ENCODE assay signal across 1 cellular context in the genomic region with DNA sequence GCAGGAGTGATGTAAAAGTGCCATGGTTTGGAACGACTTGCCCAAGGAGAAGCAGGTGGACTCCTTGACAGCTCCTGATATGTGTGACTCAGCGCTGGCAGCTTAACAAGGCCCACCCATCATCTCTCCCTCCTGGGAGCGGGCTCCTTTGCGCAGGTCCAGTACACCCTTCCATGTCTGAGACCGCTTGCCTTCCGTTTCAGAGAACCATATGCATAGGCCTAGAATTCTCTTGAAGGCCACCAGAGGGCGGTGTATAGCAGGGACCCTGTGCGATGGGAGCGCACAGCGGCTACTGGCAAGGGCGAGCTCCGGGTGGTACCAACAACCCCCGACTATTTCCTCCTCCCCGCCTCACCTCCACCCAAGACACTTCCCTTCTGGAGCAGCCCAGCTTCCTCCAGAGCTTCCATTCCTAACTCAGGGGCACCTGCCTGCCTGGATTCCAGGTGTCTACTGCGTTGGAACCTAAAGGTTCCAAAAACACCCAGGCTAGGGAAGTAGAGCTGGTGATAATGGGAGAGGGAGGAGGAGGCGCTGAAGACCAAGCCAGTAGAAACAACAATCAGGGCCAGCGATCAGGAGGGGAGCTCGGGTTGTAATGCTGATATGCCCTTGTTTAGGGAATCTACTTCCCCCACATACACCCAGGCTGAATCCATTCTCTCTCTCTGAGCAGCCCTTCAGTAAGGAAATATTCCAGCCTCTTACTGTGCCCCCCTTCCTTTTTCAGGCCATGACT.
TF ChIP-seq lines count a peak whose summit lies in the region.

No MANE protein-coding gene starts in this region.

TF ChIP-seq in K562, 482 proteins besides CTCF, POLR2A, EP300 and RAD21 (continued from another document):
- TF ChIP-seq, protein P1, sequence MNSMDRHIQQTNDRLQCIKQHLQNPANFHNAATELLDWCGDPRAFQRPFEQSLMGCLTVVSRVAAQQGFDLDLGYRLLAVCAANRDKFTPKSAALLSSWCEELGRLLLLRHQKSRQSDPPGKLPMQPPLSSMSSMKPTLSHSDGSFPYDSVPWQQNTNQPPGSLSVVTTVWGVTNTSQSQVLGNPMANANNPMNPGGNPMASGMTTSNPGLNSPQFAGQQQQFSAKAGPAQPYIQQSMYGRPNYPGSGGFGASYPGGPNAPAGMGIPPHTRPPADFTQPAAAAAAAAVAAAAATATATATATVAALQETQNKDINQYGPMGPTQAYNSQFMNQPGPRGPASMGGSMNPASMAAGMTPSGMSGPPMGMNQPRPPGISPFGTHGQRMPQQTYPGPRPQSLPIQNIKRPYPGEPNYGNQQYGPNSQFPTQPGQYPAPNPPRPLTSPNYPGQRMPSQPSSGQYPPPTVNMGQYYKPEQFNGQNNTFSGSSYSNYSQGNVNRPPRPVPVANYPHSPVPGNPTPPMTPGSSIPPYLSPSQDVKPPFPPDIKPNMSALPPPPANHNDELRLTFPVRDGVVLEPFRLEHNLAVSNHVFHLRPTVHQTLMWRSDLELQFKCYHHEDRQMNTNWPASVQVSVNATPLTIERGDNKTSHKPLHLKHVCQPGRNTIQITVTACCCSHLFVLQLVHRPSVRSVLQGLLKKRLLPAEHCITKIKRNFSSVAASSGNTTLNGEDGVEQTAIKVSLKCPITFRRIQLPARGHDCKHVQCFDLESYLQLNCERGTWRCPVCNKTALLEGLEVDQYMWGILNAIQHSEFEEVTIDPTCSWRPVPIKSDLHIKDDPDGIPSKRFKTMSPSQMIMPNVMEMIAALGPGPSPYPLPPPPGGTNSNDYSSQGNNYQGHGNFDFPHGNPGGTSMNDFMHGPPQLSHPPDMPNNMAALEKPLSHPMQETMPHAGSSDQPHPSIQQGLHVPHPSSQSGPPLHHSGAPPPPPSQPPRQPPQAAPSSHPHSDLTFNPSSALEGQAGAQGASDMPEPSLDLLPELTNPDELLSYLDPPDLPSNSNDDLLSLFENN (IDR thresholded peaks at IDR 0.05; ENCODE audit: low read depth in 2 of 2, low read length in 2 of 2), result peak in 1 of 2 experiments; percentile 72; a peak in 1 of 4 replicates
- peak; percentile 56; the same call in 1 of the 2 replicates for TF ChIP-seq MTA1 (IDR thresholded peaks at IDR 0.05; ENCODE audit: borderline replicate concordance)
- no peak for TF ChIP-seq RBM39 (optimal IDR thresholded peaks at IDR 0.05; ENCODE audit: low read depth, low read length)
- TF ChIP-seq ZNF41 (CRISPR knock-in tag; conservative IDR thresholded peaks at IDR 0.05), result no peak
- TF ChIP-seq, protein P2, sequence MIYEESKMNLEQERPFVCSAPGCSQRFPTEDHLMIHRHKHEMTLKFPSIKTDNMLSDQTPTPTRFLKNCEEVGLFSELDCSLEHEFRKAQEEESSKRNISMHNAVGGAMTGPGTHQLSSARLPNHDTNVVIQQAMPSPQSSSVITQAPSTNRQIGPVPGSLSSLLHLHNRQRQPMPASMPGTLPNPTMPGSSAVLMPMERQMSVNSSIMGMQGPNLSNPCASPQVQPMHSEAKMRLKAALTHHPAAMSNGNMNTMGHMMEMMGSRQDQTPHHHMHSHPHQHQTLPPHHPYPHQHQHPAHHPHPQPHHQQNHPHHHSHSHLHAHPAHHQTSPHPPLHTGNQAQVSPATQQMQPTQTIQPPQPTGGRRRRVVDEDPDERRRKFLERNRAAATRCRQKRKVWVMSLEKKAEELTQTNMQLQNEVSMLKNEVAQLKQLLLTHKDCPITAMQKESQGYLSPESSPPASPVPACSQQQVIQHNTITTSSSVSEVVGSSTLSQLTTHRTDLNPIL (CRISPR knock-in tag; IDR thresholded peaks at IDR 0.05), result no peak
- no peak for TF ChIP-seq SP2 (IDR thresholded peaks at IDR 0.05; ENCODE audit: extremely low read depth, low read depth, low read length, poor library complexity, severe bottlenecking)
- TF ChIP-seq EP400 (IDR thresholded peaks at IDR 0.05), result 0 out of 2 replicates have a peak, but pooled peaks have one; percentile 29
- no peak for TF ChIP-seq TAL1 (IDR thresholded peaks at IDR 0.05)
- TF ChIP-seq SMARCB1 (IDR thresholded peaks at IDR 0.05; ENCODE audit: insufficient read length, low read depth), result peak; percentile 29
- no peak for TF ChIP-seq NFIX (CRISPR knock-in tag; IDR thresholded peaks at IDR 0.05; ENCODE audit: low read depth)
- TF ChIP-seq, protein P3, sequence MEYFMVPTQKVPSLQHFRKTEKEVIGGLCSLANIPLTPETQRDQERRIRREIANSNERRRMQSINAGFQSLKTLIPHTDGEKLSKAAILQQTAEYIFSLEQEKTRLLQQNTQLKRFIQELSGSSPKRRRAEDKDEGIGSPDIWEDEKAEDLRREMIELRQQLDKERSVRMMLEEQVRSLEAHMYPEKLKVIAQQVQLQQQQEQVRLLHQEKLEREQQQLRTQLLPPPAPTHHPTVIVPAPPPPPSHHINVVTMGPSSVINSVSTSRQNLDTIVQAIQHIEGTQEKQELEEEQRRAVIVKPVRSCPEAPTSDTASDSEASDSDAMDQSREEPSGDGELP (CRISPR knock-in tag; IDR thresholded peaks at IDR 0.05; ENCODE audit: borderline replicate concordance), result peak; percentile 79
- TF ChIP-seq, protein P4, sequence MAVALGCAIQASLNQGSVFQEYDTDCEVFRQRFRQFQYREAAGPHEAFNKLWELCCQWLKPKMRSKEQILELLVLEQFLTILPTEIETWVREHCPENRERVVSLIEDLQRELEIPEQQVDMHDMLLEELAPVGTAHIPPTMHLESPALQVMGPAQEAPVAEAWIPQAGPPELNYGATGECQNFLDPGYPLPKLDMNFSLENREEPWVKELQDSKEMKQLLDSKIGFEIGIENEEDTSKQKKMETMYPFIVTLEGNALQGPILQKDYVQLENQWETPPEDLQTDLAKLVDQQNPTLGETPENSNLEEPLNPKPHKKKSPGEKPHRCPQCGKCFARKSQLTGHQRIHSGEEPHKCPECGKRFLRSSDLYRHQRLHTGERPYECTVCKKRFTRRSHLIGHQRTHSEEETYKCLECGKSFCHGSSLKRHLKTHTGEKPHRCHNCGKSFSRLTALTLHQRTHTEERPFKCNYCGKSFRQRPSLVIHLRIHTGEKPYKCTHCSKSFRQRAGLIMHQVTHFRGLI (CRISPR knock-in tag; IDR thresholded peaks at IDR 0.05), result 0 out of 2 replicates have a peak, but pooled peaks have one; percentile 32
- TF ChIP-seq, protein P5, sequence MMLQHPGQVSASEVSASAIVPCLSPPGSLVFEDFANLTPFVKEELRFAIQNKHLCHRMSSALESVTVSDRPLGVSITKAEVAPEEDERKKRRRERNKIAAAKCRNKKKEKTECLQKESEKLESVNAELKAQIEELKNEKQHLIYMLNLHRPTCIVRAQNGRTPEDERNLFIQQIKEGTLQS (IDR thresholded peaks at IDR 0.05), result peak; percentile 69; the same call in 1 of the 2 replicates
- TF ChIP-seq, protein P5 (CRISPR knock-in tag; conservative IDR thresholded peaks at IDR 0.05), result no peak
- no peak for TF ChIP-seq POLR3G (IDR thresholded peaks at IDR 0.05; ENCODE audit: extremely low read depth, insufficient read length, insufficient replicate concordance)
- TF ChIP-seq ZNF584 (CRISPR knock-in tag; IDR thresholded peaks at IDR 0.05; ENCODE audit: low read depth), result no peak
- no peak for TF ChIP-seq ZNF696 (CRISPR knock-in tag; conservative IDR thresholded peaks at IDR 0.05)
- TF ChIP-seq MEF2A (IDR thresholded peaks at IDR 0.05; ENCODE audit: control insufficient read depth, low read depth, low read length), result no peak
- no peak for TF ChIP-seq NCOA4 (IDR thresholded peaks at IDR 0.05; ENCODE audit: partially characterized antibody)
- TF ChIP-seq, protein P6, sequence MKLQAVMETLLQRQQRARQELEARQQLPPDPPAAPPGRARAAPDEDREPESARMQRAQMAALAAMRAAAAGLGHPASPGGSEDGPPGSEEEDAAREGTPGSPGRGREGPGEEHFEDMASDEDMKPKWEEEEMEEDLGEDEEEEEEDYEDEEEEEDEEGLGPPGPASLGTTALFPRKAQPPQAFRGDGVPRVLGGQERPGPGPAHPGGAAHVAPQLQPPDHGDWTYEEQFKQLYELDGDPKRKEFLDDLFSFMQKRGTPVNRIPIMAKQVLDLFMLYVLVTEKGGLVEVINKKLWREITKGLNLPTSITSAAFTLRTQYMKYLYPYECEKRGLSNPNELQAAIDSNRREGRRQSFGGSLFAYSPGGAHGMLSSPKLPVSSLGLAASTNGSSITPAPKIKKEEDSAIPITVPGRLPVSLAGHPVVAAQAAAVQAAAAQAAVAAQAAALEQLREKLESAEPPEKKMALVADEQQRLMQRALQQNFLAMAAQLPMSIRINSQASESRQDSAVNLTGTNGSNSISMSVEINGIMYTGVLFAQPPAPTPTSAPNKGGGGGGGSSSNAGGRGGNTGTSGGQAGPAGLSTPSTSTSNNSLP (IDR thresholded peaks at IDR 0.05; ENCODE audit: borderline replicate concordance, low read depth, low read length), result no peak
- no peak for TF ChIP-seq ZNF133 (CRISPR knock-in tag; IDR thresholded peaks at IDR 0.05)
- no peak for TF ChIP-seq RNF2 (IDR thresholded peaks at IDR 0.05)
- TF ChIP-seq MYC (IDR thresholded peaks at IDR 0.05; ENCODE audit: low read depth, low read length), result peak; percentile 82
- no peak for TF ChIP-seq MYC (CRISPR knock-in tag; IDR thresholded peaks at IDR 0.05; ENCODE audit: borderline replicate concordance, low read depth)
- TF ChIP-seq, protein P7, sequence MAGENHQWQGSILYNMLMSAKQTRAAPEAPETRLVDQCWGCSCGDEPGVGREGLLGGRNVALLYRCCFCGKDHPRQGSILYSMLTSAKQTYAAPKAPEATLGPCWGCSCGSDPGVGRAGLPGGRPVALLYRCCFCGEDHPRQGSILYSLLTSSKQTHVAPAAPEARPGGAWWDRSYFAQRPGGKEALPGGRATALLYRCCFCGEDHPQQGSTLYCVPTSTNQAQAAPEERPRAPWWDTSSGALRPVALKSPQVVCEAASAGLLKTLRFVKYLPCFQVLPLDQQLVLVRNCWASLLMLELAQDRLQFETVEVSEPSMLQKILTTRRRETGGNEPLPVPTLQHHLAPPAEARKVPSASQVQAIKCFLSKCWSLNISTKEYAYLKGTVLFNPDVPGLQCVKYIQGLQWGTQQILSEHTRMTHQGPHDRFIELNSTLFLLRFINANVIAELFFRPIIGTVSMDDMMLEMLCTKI (IDR thresholded peaks at IDR 0.05; ENCODE audit: partially characterized antibody), result no peak
- no peak for TF ChIP-seq FOXM1 (IDR thresholded peaks at IDR 0.05; ENCODE audit: low read depth)
- no peak for TF ChIP-seq FOXM1 (CRISPR knock-in tag; IDR thresholded peaks at IDR 0.05; ENCODE audit: low read depth)
- TF ChIP-seq FOXP1 (CRISPR knock-in tag; IDR thresholded peaks at IDR 0.05), result no peak
- TF ChIP-seq GATA2 (CRISPR knock-in tag; IDR thresholded peaks at IDR 0.05), result peak; percentile 30; the same call in 1 of the 2 replicates
- peak; percentile 49; the same call in 1 of the 2 replicates for TF ChIP-seq ZEB2 (IDR thresholded peaks at IDR 0.05)
- 0 out of 2 replicates have a peak, but pooled peaks have one; percentile 15 for TF ChIP-seq HDAC8 (tag; IDR thresholded peaks at IDR 0.05)
- TF ChIP-seq, protein P8, sequence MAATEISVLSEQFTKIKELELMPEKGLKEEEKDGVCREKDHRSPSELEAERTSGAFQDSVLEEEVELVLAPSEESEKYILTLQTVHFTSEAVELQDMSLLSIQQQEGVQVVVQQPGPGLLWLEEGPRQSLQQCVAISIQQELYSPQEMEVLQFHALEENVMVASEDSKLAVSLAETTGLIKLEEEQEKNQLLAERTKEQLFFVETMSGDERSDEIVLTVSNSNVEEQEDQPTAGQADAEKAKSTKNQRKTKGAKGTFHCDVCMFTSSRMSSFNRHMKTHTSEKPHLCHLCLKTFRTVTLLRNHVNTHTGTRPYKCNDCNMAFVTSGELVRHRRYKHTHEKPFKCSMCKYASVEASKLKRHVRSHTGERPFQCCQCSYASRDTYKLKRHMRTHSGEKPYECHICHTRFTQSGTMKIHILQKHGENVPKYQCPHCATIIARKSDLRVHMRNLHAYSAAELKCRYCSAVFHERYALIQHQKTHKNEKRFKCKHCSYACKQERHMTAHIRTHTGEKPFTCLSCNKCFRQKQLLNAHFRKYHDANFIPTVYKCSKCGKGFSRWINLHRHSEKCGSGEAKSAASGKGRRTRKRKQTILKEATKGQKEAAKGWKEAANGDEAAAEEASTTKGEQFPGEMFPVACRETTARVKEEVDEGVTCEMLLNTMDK (IDR thresholded peaks at IDR 0.05; ENCODE audit: borderline replicate concordance, insufficient read depth, low read depth, low read length, poor library complexity, severe bottlenecking), result no peak
- TF ChIP-seq, protein P9, sequence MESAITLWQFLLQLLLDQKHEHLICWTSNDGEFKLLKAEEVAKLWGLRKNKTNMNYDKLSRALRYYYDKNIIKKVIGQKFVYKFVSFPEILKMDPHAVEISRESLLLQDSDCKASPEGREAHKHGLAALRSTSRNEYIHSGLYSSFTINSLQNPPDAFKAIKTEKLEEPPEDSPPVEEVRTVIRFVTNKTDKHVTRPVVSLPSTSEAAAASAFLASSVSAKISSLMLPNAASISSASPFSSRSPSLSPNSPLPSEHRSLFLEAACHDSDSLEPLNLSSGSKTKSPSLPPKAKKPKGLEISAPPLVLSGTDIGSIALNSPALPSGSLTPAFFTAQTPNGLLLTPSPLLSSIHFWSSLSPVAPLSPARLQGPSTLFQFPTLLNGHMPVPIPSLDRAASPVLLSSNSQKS (CRISPR knock-in tag; IDR thresholded peaks at IDR 0.05), result no peak
- TF ChIP-seq, protein P10, sequence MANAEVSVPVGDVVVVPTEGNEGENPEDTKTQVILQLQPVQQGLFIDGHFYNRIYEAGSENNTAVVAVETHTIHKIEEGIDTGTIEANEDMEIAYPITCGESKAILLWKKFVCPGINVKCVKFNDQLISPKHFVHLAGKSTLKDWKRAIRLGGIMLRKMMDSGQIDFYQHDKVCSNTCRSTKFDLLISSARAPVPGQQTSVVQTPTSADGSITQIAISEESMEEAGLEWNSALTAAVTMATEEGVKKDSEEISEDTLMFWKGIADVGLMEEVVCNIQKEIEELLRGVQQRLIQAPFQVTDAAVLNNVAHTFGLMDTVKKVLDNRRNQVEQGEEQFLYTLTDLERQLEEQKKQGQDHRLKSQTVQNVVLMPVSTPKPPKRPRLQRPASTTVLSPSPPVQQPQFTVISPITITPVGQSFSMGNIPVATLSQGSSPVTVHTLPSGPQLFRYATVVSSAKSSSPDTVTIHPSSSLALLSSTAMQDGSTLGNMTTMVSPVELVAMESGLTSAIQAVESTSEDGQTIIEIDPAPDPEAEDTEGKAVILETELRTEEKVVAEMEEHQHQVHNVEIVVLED (CRISPR knock-in tag; IDR thresholded peaks at IDR 0.05), result no peak
- TF ChIP-seq ATF1 (CRISPR knock-in tag; IDR thresholded peaks at IDR 0.05), result no peak
- TF ChIP-seq ATF1 (tag; IDR thresholded peaks at IDR 0.05), result peak; percentile 44
- TF ChIP-seq ZFP36 (IDR thresholded peaks at IDR 0.05; ENCODE audit: low read depth, low read length, partially characterized antibody), result no peak
